Comparison of ENCODE assay signal across 1 cellular context in genomic region chr11:6219359-6219758, GRCh38.
A peak's percentile ranks its signal among the peaks of the same experiment; 100 is the strongest.
TF ChIP-seq lines count a peak whose summit lies in the region.

No MANE protein-coding gene starts in this region.

TF ChIP-seq in IMR-90, 13 proteins besides CTCF, POLR2A, EP300 and RAD21:
- no peak for TF ChIP-seq ELK1 (IDR thresholded peaks at IDR 0.05; ENCODE audit: borderline replicate concordance, low read depth, low read length)
- TF ChIP-seq CEBPB (IDR thresholded peaks at IDR 0.05; ENCODE audit: low read depth, low read length) = peak; percentile 42; the same call in 1 of the 2 replicates
